ENCODE assay signal across 8 cellular contexts in genomic region chr1:40438391-40439015, GRCh38. TPM values are rescaled to one million over a fixed set of nuclear protein-coding genes. Genes with fewer than 3 reads are reported as not detected.
A peak's percentile ranks its signal among the peaks of the same experiment; 100 is the strongest.
DNase-seq lines count a peak whose midpoint lies in the region; ATAC-seq and TF ChIP-seq lines count a peak whose summit lies in the region.

No MANE protein-coding gene starts in this region.

- no peak overlapping the region for H2AFZ ChIP-seq in Loucy (ENCODE audit: low read length)

- H4K20me1 ChIP-seq in Loucy (ENCODE audit: insufficient read depth, low read length, poor library complexity, severe bottlenecking): no peaks in the 10 kb centered on the region

- H3K4me1 ChIP-seq in Loucy (ENCODE audit: insufficient read depth, low read length, poor library complexity, severe bottlenecking): no peaks in the 10 kb centered on the region

- H3K4me3 ChIP-seq in Loucy (ENCODE audit: low read length, poor library complexity, severe bottlenecking) (no peak overlapping the region), astrocyte of the cerebellum (ENCODE audit: low read depth, low read length) (no peak overlapping the region)

- H3K36me3 Mint-ChIP-seq in activated naive CD8-positive, alpha-beta T cell treated with anti-CD3 and anti-CD28 coated beads, Interleukin-2, amount 50 U/mL, for 24 hours (ENCODE audit: low read depth): peaks cover 9% of the 10 kb centered on the region
- peaks cover 21% of the 10 kb centered on the region for H3K36me3 Mint-ChIP-seq in activated naive CD8-positive, alpha-beta T cell treated with anti-CD3 and anti-CD28 coated beads for 36 hours

- no peak overlapping the region for H3K9ac ChIP-seq in Loucy (ENCODE audit: low read depth, low read length, poor library complexity, severe bottlenecking)

- no peaks in the 10 kb centered on the region for H3K9me2 ChIP-seq in Loucy (replicated peaks; ENCODE audit: low read depth, low read length)

- no peaks in the 10 kb centered on the region for H3K9me3 ChIP-seq in Loucy (ENCODE audit: insufficient read depth, low read depth, low read length)

- H3F3A ChIP-seq in Loucy (ENCODE audit: low read depth): no peaks in the 10 kb centered on the region

- in situ Hi-C loops in astrocyte of the cerebellum (cut with HindIII; ENCODE audit: low sequenced_read_pairs): no loop called here

- H3K36me3 ChIP-seq in Loucy (ENCODE audit: insufficient read depth, low read length): no peaks in the 10 kb centered on the region

- H3K4me2 ChIP-seq in Loucy (ENCODE audit: low read depth, low read length, poor library complexity, severe bottlenecking): no peak overlapping the region

- H3K27me3 Mint-ChIP-seq in activated naive CD8-positive, alpha-beta T cell treated with anti-CD3 and anti-CD28 coated beads, Interleukin-2, amount 50 U/mL, for 24 hours: no peaks in the 10 kb centered on the region
- H3K27me3 Mint-ChIP-seq in activated naive CD8-positive, alpha-beta T cell treated with anti-CD3 and anti-CD28 coated beads for 36 hours: no peaks in the 10 kb centered on the region

- H3K27me3 ChIP-seq in Loucy (ENCODE audit: insufficient read depth, low read length, poor library complexity, severe bottlenecking): no peaks in the 10 kb centered on the region

- H3K9me3 Mint-ChIP-seq in activated naive CD8-positive, alpha-beta T cell treated with anti-CD3 and anti-CD28 coated beads, Interleukin-2, amount 50 U/mL, for 24 hours: no peaks in the 10 kb centered on the region
- no peaks in the 10 kb centered on the region for H3K9me3 Mint-ChIP-seq in activated naive CD8-positive, alpha-beta T cell treated with anti-CD3 and anti-CD28 coated beads for 36 hours

- H3K79me2 ChIP-seq in Loucy (ENCODE audit: insufficient read depth, low read length): no peaks in the 10 kb centered on the region

- no peak for DNase-seq in activated naive CD8-positive, alpha-beta T cell treated with anti-CD3 and anti-CD28 coated beads, Interleukin-2, amount 50 U/mL, for 24 hours
- no peak for DNase-seq in activated naive CD8-positive, alpha-beta T cell treated with anti-CD3 and anti-CD28 coated beads for 36 hours
- no peak for DNase-seq in astrocyte of the cerebellum (ENCODE audit: low read depth)
- DNase-seq in left kidney (ENCODE audit: low read depth, low spot score): peak; percentile 37
- no peak for DNase-seq in middle frontal gyrus (ENCODE audit: extremely low spot score, low spot score)

- TF ChIP-seq CTCF in Loucy (conservative IDR thresholded peaks at IDR 0.05; ENCODE audit: low read length) (peak; percentile 89), astrocyte of the cerebellum (IDR thresholded peaks at IDR 0.05; ENCODE audit: low read depth, low read length, missing control alignments) (peak; percentile 65)

- ATAC-seq in activated naive CD8-positive, alpha-beta T cell treated with anti-CD3 and anti-CD28 coated beads, Interleukin-2, amount 50 U/mL, for 24 hours: peak; percentile 57
- ATAC-seq in HG02763 (IDR thresholded peaks at IDR 0.05; ENCODE audit: unreplicated experiment): no peak
- ATAC-seq in GM18519 (IDR thresholded peaks at IDR 0.05; ENCODE audit: low FRiP score, unreplicated experiment): no peak

- no peaks in the 10 kb centered on the region for H3K4me1 Mint-ChIP-seq in activated naive CD8-positive, alpha-beta T cell treated with anti-CD3 and anti-CD28 coated beads, Interleukin-2, amount 50 U/mL, for 24 hours
- no peaks in the 10 kb centered on the region for H3K4me1 Mint-ChIP-seq in activated naive CD8-positive, alpha-beta T cell treated with anti-CD3 and anti-CD28 coated beads for 36 hours

- H3K27ac Mint-ChIP-seq in activated naive CD8-positive, alpha-beta T cell treated with anti-CD3 and anti-CD28 coated beads, Interleukin-2, amount 50 U/mL, for 24 hours: no peak overlapping the region
- no peak overlapping the region for H3K27ac Mint-ChIP-seq in activated naive CD8-positive, alpha-beta T cell treated with anti-CD3 and anti-CD28 coated beads for 36 hours

- H3K4me3 Mint-ChIP-seq in activated naive CD8-positive, alpha-beta T cell treated with anti-CD3 and anti-CD28 coated beads, Interleukin-2, amount 50 U/mL, for 24 hours: no peak overlapping the region
- no peak overlapping the region for H3K4me3 Mint-ChIP-seq in activated naive CD8-positive, alpha-beta T cell treated with anti-CD3 and anti-CD28 coated beads for 36 hours

RNA-seq across cellular contexts. Expression of gene ZFP69B, which starts 11.8 kb away (rescaled TPM):
- total RNA-seq in activated naive CD8-positive, alpha-beta T cell treated with anti-CD3 and anti-CD28 coated beads for 36 hours: 1 to 10 TPM; 8.0 to 8.3 TPM

RNA-seq across cellular contexts. Expression of gene ZFP69, which starts 38.6 kb away (rescaled TPM):
- 1 to 10 TPM; 4.2 to 4.6 TPM for total RNA-seq in activated naive CD8-positive, alpha-beta T cell treated with anti-CD3 and anti-CD28 coated beads for 36 hours
